In genomic region chr12:123992118-123992825, GRCh38 we compare ENCODE assay signal across 9 cellular contexts.
"Had no signal": no experiment of that assay in that cellular context is flagged by ENCODE, and none has a peak within 500 bp of the region (broad histone marks: within the 10 kb centered on the region; RNA-seq: fewer than 3 reads in every experiment).

No MANE protein-coding gene starts in this region.

- ATAC-seq: gastrocnemius medialis; naive thymus-derived CD4-positive, alpha-beta T cell; T-helper 17 cell had no signal

- H3K27ac ChIP-seq: gastrocnemius medialis, skin epidermis had no signal

- H3K9me3 Mint-ChIP-seq: activated naive CD4-positive, alpha-beta T cell treated with anti-CD3 and anti-CD28 coated beads, Interleukin-2, amount 50 U/mL, for 24 hours; naive thymus-derived CD4-positive, alpha-beta T cell had no signal

- H3K4me3 ChIP-seq: gastrocnemius medialis, skin epidermis had no signal

- H3K9me3 ChIP-seq: gastrocnemius medialis had no signal

- H3K27me3 ChIP-seq: gastrocnemius medialis had no signal

- DNase-seq: activated CD4-positive, alpha-beta T cell treated with anti-CD3 and anti-CD28 coated beads, Interleukin-2, amount 50 U/mL, for 1 hour; activated T-cell treated with anti-CD3 and anti-CD28 coated beads for 4 hours; gastrocnemius medialis; naive thymus-derived CD4-positive, alpha-beta T cell; posterior cingulate gyrus; T-helper 17 cell; trophoblast cell had no signal

- H3K4me3 Mint-ChIP-seq: activated naive CD4-positive, alpha-beta T cell treated with anti-CD3 and anti-CD28 coated beads, Interleukin-2, amount 50 U/mL, for 24 hours; naive thymus-derived CD4-positive, alpha-beta T cell; T-helper 17 cell had no signal

- H3K27me3 Mint-ChIP-seq: activated naive CD4-positive, alpha-beta T cell treated with anti-CD3 and anti-CD28 coated beads, Interleukin-2, amount 50 U/mL, for 24 hours; naive thymus-derived CD4-positive, alpha-beta T cell; T-helper 17 cell had no signal

- H3K36me3 ChIP-seq: gastrocnemius medialis had no signal

- H3K27ac Mint-ChIP-seq: activated naive CD4-positive, alpha-beta T cell treated with anti-CD3 and anti-CD28 coated beads, Interleukin-2, amount 50 U/mL, for 24 hours; naive thymus-derived CD4-positive, alpha-beta T cell; T-helper 17 cell had no signal
